9 cellular contexts compared by ENCODE assay signal in the genomic region with DNA sequence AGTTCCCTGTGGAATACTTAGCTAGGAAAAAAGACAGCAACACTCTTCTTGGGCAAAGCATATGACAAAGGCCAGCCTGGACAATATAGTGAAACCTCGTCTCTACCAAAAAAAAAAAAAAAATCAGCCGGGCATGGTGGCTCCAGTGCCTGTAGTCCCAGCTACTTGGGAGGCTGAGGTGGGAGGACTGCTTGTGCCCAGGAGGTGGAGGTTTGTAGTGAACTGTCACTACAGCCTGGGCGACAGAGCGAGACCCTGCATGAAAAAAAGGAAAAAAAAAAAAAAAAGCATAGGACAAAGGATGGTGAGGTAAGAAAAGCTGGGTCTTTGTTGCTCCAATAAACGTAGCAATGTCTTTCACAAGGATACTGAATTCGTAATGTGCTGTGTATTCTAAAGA. TPM values are rescaled to one million over a fixed set of nuclear protein-coding genes. Genes with fewer than 3 reads are reported as not detected.
DNase-seq lines count a peak whose midpoint lies in the region; ATAC-seq, FAIRE-seq and TF ChIP-seq lines count a peak whose summit lies in the region.
"Had no signal": no experiment of that assay in that cellular context is flagged by ENCODE, and none has a peak within 500 bp of the region (broad histone marks: within the 10 kb centered on the region; RNA-seq: fewer than 3 reads in every experiment).

No MANE protein-coding gene starts in this region.

- POLR2A ChIA-PET in H1 (lab: Charles Lee; ENCODE audit: partially characterized antibody) = interaction anchor here (0.6 to 2.3 kb wide), 8 partner anchors 8 to 283 kb away, joined by 3 to 8 read pairs (median 4); no protein-coding TSS in a partner anchor

- H3K9me3 Mint-ChIP-seq in Calu3 (ENCODE audit: low read depth, unreplicated experiment) = no peaks in the 10 kb centered on the region
- no peaks in the 10 kb centered on the region for H3K9me3 Mint-ChIP-seq in osteocyte (ENCODE audit: unreplicated experiment)

- H2BK12ac ChIP-seq in H1 (ENCODE audit: low read depth, low read length) = no peak overlapping the region

- no peak for TF ChIP-seq RAD21 in H1 (IDR thresholded peaks at IDR 0.05 in 1 of 2, conservative IDR thresholded peaks at IDR 0.05 in 1 of 2; ENCODE audit: low read depth in 2 of 2, low read length in 2 of 2)

- no peaks in the 10 kb centered on the region; a peak in 1 of 7 replicates for H3K27me3 ChIP-seq in H1 (replicated peaks in 1 of 4; ENCODE audit: control insufficient read depth in 3 of 4, extremely low read depth in 1 of 4, insufficient read depth in 3 of 4, low read length in 3 of 4)

- intact Hi-C loops in Calu3 (cut with micrococcal nuclease; ENCODE audit: unreplicated experiment) = loop anchor here (10.0 kb wide), 3 partner anchors 154 to 404 kb away; partner anchors contain the start of genes FERMT2 and PSMC6

- H4K8ac ChIP-seq in H1 (ENCODE audit: extremely low read depth, insufficient read depth, low read length) = no peak overlapping the region

- H3K27ac Mint-ChIP-seq in Calu3 (ENCODE audit: unreplicated experiment) = peak overlapping the region; percentile 73
- peak overlapping the region; percentile 75 for H3K27ac Mint-ChIP-seq in osteocyte (ENCODE audit: unreplicated experiment)

- no peak overlapping the region for H2BK20ac ChIP-seq in H1 (ENCODE audit: low read length)

- peaks cover 17% of the 10 kb centered on the region; the same call in 1 of the 2 replicates for H3K23me2 ChIP-seq in H1 (ENCODE audit: low read depth, low read length)

- H3K4me1 ChIP-seq in H1 (replicated peaks in 1 of 4; ENCODE audit: control insufficient read depth in 3 of 4, insufficient read depth in 4 of 4, low read length in 3 of 4) = peaks cover 2 to 4% (median 3%) of the 10 kb centered on the region in 4 experiments; a peak in 5 of 7 replicates

- H4K5ac ChIP-seq in H1 (ENCODE audit: insufficient read length, low read depth, low read length) = no peak overlapping the region

- no peak overlapping the region for H2AK5ac ChIP-seq in H1 (ENCODE audit: low read depth, low read length)

- H4K91ac ChIP-seq in H1 (replicated peaks; ENCODE audit: insufficient read length, low read length) = no peak overlapping the region

- H3K36me3 Mint-ChIP-seq in Calu3 (ENCODE audit: insufficient read depth, unreplicated experiment) (peaks cover 29% of the 10 kb centered on the region), osteocyte (ENCODE audit: unreplicated experiment) (no peaks in the 10 kb centered on the region)

- no peaks in the 10 kb centered on the region for H3K36me3 ChIP-seq in H1 (ENCODE audit: control insufficient read depth in 2 of 4, insufficient read depth in 4 of 4, low read length in 3 of 4)

- H3K18ac ChIP-seq in H1 (ENCODE audit: extremely low read depth, low read length) = no peak overlapping the region

- no peak overlapping the region for H3K27ac ChIP-seq in H1 (ENCODE audit: low read depth, low read length)

- no peak for FAIRE-seq in H1 (lab: Jason Lieb, UNC)

- H3K4me2 ChIP-seq in H1 (ENCODE audit: insufficient read depth in 1 of 2, low read depth in 2 of 2, low read length in 2 of 2) = peak overlapping the region; percentile 78 to 95

- H2BK120ac ChIP-seq in H1 (replicated peaks; ENCODE audit: low read depth, low read length) = no peak overlapping the region

- no peaks in the 10 kb centered on the region for H3K9me3 ChIP-seq in H1 (ENCODE audit: insufficient read depth in 2 of 2, low read depth in 1 of 2, low read length in 1 of 2)

- no peak overlapping the region for H2BK15ac ChIP-seq in H1 (ENCODE audit: low read length)

- peak overlapping the region; percentile 42 to 95 (median 84); a peak in 7 of 8 replicates for H3K4me3 ChIP-seq in H1 (ENCODE audit: extremely low read depth in 1 of 4, insufficient read depth in 2 of 4, low read depth in 3 of 4, low read length in 4 of 4)

- 57% methylated on average over 6 of the region's 6 CpGs; no CpG with 5 or more reads in 1 of the 2 experiments for WGBS in H1 (ENCODE audit: extremely low coverage in 1 of 2, insufficient coverage in 1 of 2, insufficient read length in 1 of 2, insufficient replicate concordance in 2 of 2, low coverage in 1 of 2, low lambda C conversion rate in 2 of 2, missing lambda C conversion rate in 1 of 2), 2 experiments

- no peak for TF ChIP-seq EP300 in H1 (IDR thresholded peaks at IDR 0.05; ENCODE audit: borderline replicate concordance in 1 of 2, low read depth in 2 of 2, low read length in 2 of 2)

- peaks cover 0 to 36% of the 10 kb centered on the region in 2 experiments; a peak in 2 of 4 replicates for H3K79me2 ChIP-seq in H1 (ENCODE audit: control insufficient read depth in 1 of 2, insufficient read depth in 2 of 2, low read length in 2 of 2)

- H3K4me1 Mint-ChIP-seq in Calu3 (ENCODE audit: low read depth, unreplicated experiment) (peaks cover 17% of the 10 kb centered on the region), osteocyte (ENCODE audit: unreplicated experiment) (peaks cover 31% of the 10 kb centered on the region)

- no peak overlapping the region for H3K4ac ChIP-seq in H1 (replicated peaks; ENCODE audit: insufficient read length, low read depth, low read length)

- CTCF ChIA-PET in Calu3 (lab: Charles Lee) (interaction anchor here (0.6 to 1.5 kb wide), 2 partner anchors 8 to 887 kb away, joined by 4 to 7 read pairs; no protein-coding TSS in a partner anchor), H1 (lab: Charles Lee; ENCODE audit: partially characterized antibody) (interaction anchor here (0.6 to 1.0 kb wide), 4 partner anchors 99 to 983 kb away, joined by 3 to 4 read pairs (median 4); no protein-coding TSS in a partner anchor)

- TF ChIP-seq CTCF in Calu3 (IDR thresholded peaks at IDR 0.05; ENCODE audit: unreplicated experiment) (no peak), H1 (IDR thresholded peaks at IDR 0.05; ENCODE audit: control extremely low read depth in 1 of 3, insufficient read depth in 1 of 3, low read depth in 1 of 3, low read length in 3 of 3) (no peak), osteocyte (IDR thresholded peaks at IDR 0.05) (no peak)

- BruUV-seq in Calu3 (replicated peaks; lab: Mats Ljungman, UMichigan) = no TSS peak

- H3K4me3 Mint-ChIP-seq in Calu3 (ENCODE audit: low read depth, unreplicated experiment) = peak overlapping the region; percentile 93
- peak overlapping the region; percentile 82 for H3K4me3 Mint-ChIP-seq in osteocyte (ENCODE audit: unreplicated experiment)

- peaks cover 0 to 3% of the 10 kb centered on the region in 2 experiments for H4K20me1 ChIP-seq in H1 (replicated peaks in 1 of 2; ENCODE audit: control insufficient read depth in 1 of 2, insufficient read depth in 2 of 2, low read length in 2 of 2)

- H3K9ac ChIP-seq in H1 (replicated peaks in 1 of 4; ENCODE audit: extremely low read depth in 1 of 4, low read depth in 3 of 4, low read length in 3 of 4) = 0 out of 7 replicates have a peak overlapping the region, but pooled peaks of 1 of the 4 experiments have one; percentile 78

- H3K23ac ChIP-seq in H1 (ENCODE audit: insufficient read length) = no peak overlapping the region

- no peak overlapping the region; the same call in 1 of the 2 replicates for H2AFZ ChIP-seq in H1 (ENCODE audit: low read length)

- DNase-seq in Calu3 (no peak), NCI-H69 (lab: John Stamatoyannopoulos, UW) (peak; percentile 55), H1 (ENCODE audit: low read depth in 1 of 2, low spot score in 2 of 2) (no peak), osteocyte (ENCODE audit: extremely low spot score, unreplicated experiment) (no peak), DMS 273 treated with DMSO at 0.1 percent for 48 hours (lab: John Stamatoyannopoulos, UW) (no peak), epidermal melanocyte (ENCODE audit: insufficient read length, low spot score) (no peak), activated gamma-delta T cell (lab: John Stamatoyannopoulos, UW) (no peak)
- DNase-seq: activated effector memory CD4-positive, alpha-beta T cell treated with anti-CD3 and anti-CD28 coated beads, Interleukin-2, amount 50 U/mL, for 16 hours had no signal

- ATAC-seq in GM21515 (IDR thresholded peaks at IDR 0.05; ENCODE audit: unreplicated experiment) = no peak

- H3K56ac ChIP-seq in H1 (replicated peaks; ENCODE audit: insufficient read length, low read depth, low read length) = no peak overlapping the region

- no peak for TF ChIP-seq POLR2A in H1 (IDR thresholded peaks at IDR 0.05; ENCODE audit: control extremely low read depth in 1 of 2, low read depth in 2 of 2, low read length in 2 of 2)

- H3K27me3 Mint-ChIP-seq in Calu3 (ENCODE audit: unreplicated experiment) (no peaks in the 10 kb centered on the region), osteocyte (ENCODE audit: unreplicated experiment) (peaks cover 3% of the 10 kb centered on the region)

- no peak overlapping the region for H3K14ac ChIP-seq in H1 (ENCODE audit: insufficient read length)

- peaks cover 2% of the 10 kb centered on the region for H3K79me1 ChIP-seq in H1 (ENCODE audit: low read depth, low read length)

- no peak overlapping the region for H2BK5ac ChIP-seq in H1 (ENCODE audit: low read depth, low read length)

TF ChIP-seq in H1, 55 proteins besides CTCF, POLR2A, EP300 and RAD21 (continues in another document):
- TF ChIP-seq TEAD4 (IDR thresholded peaks at IDR 0.05; ENCODE audit: low read depth, low read length) (no peak), JUND (IDR thresholded peaks at IDR 0.05; ENCODE audit: low read length) (no peak), BACH1 (IDR thresholded peaks at IDR 0.05; ENCODE audit: low read length) (no peak), CEBPB (IDR thresholded peaks at IDR 0.05; ENCODE audit: low read depth, low read length) (no peak)

RNA-seq across cellular contexts. Expression of gene TXNDC16, which starts 1.1 kb away (rescaled TPM):
- 3.5 and 4.0 TPM in 2 replicates for total RNA-seq in Calu3 (2022)
- 14.3 and 15.3 TPM in 2 replicates for total RNA-seq in H1 (2021; fragmentation: NEBNext Ultra II Directional; extraction: Animal tissue kit (Norgen Biotek cat#: 25700))
- 3.2 and 6.7 TPM in 2 replicates for polyA plus RNA-seq in H1 (2011; rRNA removed)
- 7.3 TPM for polyA plus RNA-seq in H1 (2011; cell fraction: cytosol; rRNA removed)
- polyA plus RNA-seq in H1 (2011; cell fraction: nucleus; rRNA removed) = 2.2 TPM
- polyA plus RNA-seq in H1 (2012, experiment 1 of 2) = 6.0 to 8.7 TPM (median 7.3 TPM) in 4 replicates
- polyA plus RNA-seq in H1 (2012, experiment 2 of 2) = 0.62 TPM
- polyA plus RNA-seq in H1 (2013, experiment 1 of 2) = 18.8 TPM
- polyA plus RNA-seq in H1 (2013, experiment 2 of 2) = 19.2 TPM
- 7.1 and 13.0 TPM in 2 replicates for polyA minus RNA-seq in H1 (2011; rRNA and poly(A)+ RNA removed)
- polyA minus RNA-seq in H1 (2011; cell fraction: cytosol; rRNA and poly(A)+ RNA removed) = 12.4 TPM
- 16.4 TPM for polyA minus RNA-seq in H1 (2011; cell fraction: nucleus; rRNA and poly(A)+ RNA removed)
- 21.5 and 22.8 TPM in 2 replicates for total RNA-seq in osteocyte

RNA-seq across cellular contexts. Expression of gene GPR137C, which starts 1.4 kb away (rescaled TPM):
- total RNA-seq in Calu3 (2022) (2.0 and 2.3 TPM in 2 replicates), osteocyte (2.2 and 3.1 TPM in 2 replicates)
- 3.2 and 4.3 TPM in 2 replicates for total RNA-seq in H1 (2021; fragmentation: NEBNext Ultra II Directional; extraction: Animal tissue kit (Norgen Biotek cat#: 25700))
- 1.7 and 2.7 TPM in 2 replicates for polyA plus RNA-seq in H1 (2011; rRNA removed)
- polyA plus RNA-seq in H1 (2011; cell fraction: cytosol; rRNA removed) = 2.0 TPM
- 4.7 TPM for polyA plus RNA-seq in H1 (2011; cell fraction: nucleus; rRNA removed)
- 2.1 to 3.5 TPM (median 2.7 TPM) in 4 replicates for polyA plus RNA-seq in H1 (2012, experiment 1 of 2)
- polyA plus RNA-seq in H1 (2012, experiment 2 of 2) = 0.33 TPM
- polyA plus RNA-seq in H1 (2013, experiment 1 of 2) = 2.5 TPM
- polyA plus RNA-seq in H1 (2013, experiment 2 of 2) = 2.7 TPM
- polyA minus RNA-seq in H1 (2011; rRNA and poly(A)+ RNA removed) = 3.8 and 5.0 TPM in 2 replicates
- polyA minus RNA-seq in H1 (2011; cell fraction: cytosol; rRNA and poly(A)+ RNA removed) = 3.0 TPM
- polyA minus RNA-seq in H1 (2011; cell fraction: nucleus; rRNA and poly(A)+ RNA removed) = 13.4 TPM
